8 cellular contexts compared by ENCODE assay signal in the genomic region with DNA sequence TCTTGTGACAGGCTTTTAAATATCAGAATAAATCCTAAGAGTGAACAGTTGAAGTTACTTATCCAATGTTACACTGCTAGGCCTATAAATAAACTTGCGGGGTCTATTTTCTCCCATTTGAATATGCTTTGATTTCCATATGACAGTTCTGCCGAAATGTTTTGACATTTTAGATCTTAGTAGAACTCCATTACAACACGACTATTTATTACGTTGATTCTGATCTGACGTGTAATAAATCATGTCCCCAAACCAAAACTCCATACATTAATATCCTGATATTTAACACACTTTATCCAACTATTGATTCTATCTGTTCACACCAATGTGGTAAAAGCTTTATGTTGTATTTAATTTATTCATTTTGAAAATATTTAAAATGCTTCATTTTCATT. TPM values are rescaled to one million over a fixed set of nuclear protein-coding genes. Genes with fewer than 3 reads are reported as not detected.
DNase-seq lines count a peak whose midpoint lies in the region; ATAC-seq and TF ChIP-seq lines count a peak whose summit lies in the region.

No MANE protein-coding gene starts in this region.

- intact Hi-C loops in posterior vena cava (cut with DNase I), result loop anchor here in 1 of 2 donors (10.0 kb wide), 1 partner anchor 136 kb away; no protein-coding TSS in a partner anchor

- peaks cover 31% of the 10 kb centered on the region for H3K4me1 ChIP-seq in BLaER1
- peaks cover 39% of the 10 kb centered on the region for H3K4me1 ChIP-seq in Karpas-422 (ENCODE audit: low read length)

- peak; percentile 83 for DNase-seq in Karpas-422
- no peak for DNase-seq in coronary artery (ENCODE audit: low spot score)
- DNase-seq in activated effector memory CD4-positive, alpha-beta T cell treated with Interleukin-2 at 50 U/mL for 16 hours, result no peak
- no peak for DNase-seq in posterior vena cava (ENCODE audit: low spot score)
- no peak for DNase-seq in NCI-H2029 treated with DMSO at 0.1 percent for 48 hours (lab: John Stamatoyannopoulos, UW)

- peak overlapping the region; percentile 69 for H3K4me3 ChIP-seq in BLaER1
- H3K4me3 ChIP-seq in Karpas-422 (ENCODE audit: low read length), result peak overlapping the region; percentile 73
- H3K4me3 ChIP-seq in coronary artery, result peak overlapping the region; percentile 76
- peak overlapping the region; percentile 77 for H3K4me3 ChIP-seq in neural cell (ENCODE audit: low read length)

- H2AFZ ChIP-seq in Karpas-422 (ENCODE audit: low read length) (peak overlapping the region; percentile 89), neural cell (ENCODE audit: low read depth, low read length) (no peak overlapping the region)

- no peak for TF ChIP-seq RAD21 in neural cell (conservative IDR thresholded peaks at IDR 0.05)

- H3K9me2 ChIP-seq in Karpas-422 (replicated peaks; ENCODE audit: insufficient read depth, low read length) (no peaks in the 10 kb centered on the region), neural cell (ENCODE audit: insufficient read depth, low read length) (no peaks in the 10 kb centered on the region)

- H3K9me3 ChIP-seq in BLaER1, result no peaks in the 10 kb centered on the region
- H3K9me3 ChIP-seq in Karpas-422 (ENCODE audit: low read length), result no peaks in the 10 kb centered on the region
- H3K9me3 ChIP-seq in neural cell (ENCODE audit: low read length), result no peaks in the 10 kb centered on the region

- ATAC-seq in HG02759 (IDR thresholded peaks at IDR 0.05; ENCODE audit: unreplicated experiment), result no peak

- peaks cover 10% of the 10 kb centered on the region; the same call in 1 of the 2 replicates for H3K79me2 ChIP-seq in Karpas-422 (ENCODE audit: low read length)
- H3K79me2 ChIP-seq in neural cell (replicated peaks; ENCODE audit: insufficient read depth, low read length), result no peaks in the 10 kb centered on the region

- TF ChIP-seq EP300 in neural cell (conservative IDR thresholded peaks at IDR 0.05; ENCODE audit: poor library complexity, severe bottlenecking), result no peak

- H3K36me3 ChIP-seq in BLaER1 (no peaks in the 10 kb centered on the region), Karpas-422 (ENCODE audit: insufficient read depth, low read length) (no peaks in the 10 kb centered on the region), neural cell (ENCODE audit: insufficient read depth, low read length) (no peaks in the 10 kb centered on the region)

- H3K4me2 ChIP-seq in BLaER1 (peak overlapping the region; percentile 85), Karpas-422 (ENCODE audit: low read depth, low read length, poor library complexity, severe bottlenecking) (peak overlapping the region; percentile 98), neural cell (ENCODE audit: low read length) (peak overlapping the region; percentile 82)

- H3K27ac ChIP-seq in BLaER1 (no peak overlapping the region), Karpas-422 (ENCODE audit: low read length) (peak overlapping the region; percentile 91), coronary artery (peak overlapping the region; percentile 75 to 91), neural cell (ENCODE audit: low read length) (peak overlapping the region; percentile 22)

- H3K27me3 ChIP-seq in BLaER1 (no peaks in the 10 kb centered on the region), Karpas-422 (ENCODE audit: low read length) (no peaks in the 10 kb centered on the region), neural cell (ENCODE audit: insufficient read depth, low read depth, low read length) (no peaks in the 10 kb centered on the region)

- H4K20me1 ChIP-seq in BLaER1, result no peaks in the 10 kb centered on the region
- H4K20me1 ChIP-seq in Karpas-422 (ENCODE audit: insufficient read depth, low read depth, low read length), result no peaks in the 10 kb centered on the region
- H4K20me1 ChIP-seq in neural cell (ENCODE audit: insufficient read depth), result no peaks in the 10 kb centered on the region

- H3K9ac ChIP-seq in BLaER1, result peak overlapping the region; percentile 73
- peak overlapping the region; percentile 71 for H3K9ac ChIP-seq in Karpas-422 (ENCODE audit: low read length)
- peak overlapping the region; percentile 65 for H3K9ac ChIP-seq in neural cell (ENCODE audit: low read length)

- no peak for TF ChIP-seq CTCF in coronary artery (IDR thresholded peaks at IDR 0.05)
- TF ChIP-seq CTCF in neural cell (IDR thresholded peaks at IDR 0.05; ENCODE audit: poor library complexity, severe bottlenecking), result no peak

- H3F3A ChIP-seq in neural cell (ENCODE audit: insufficient read depth, low read length, poor library complexity, severe bottlenecking), result peaks cover 8% of the 10 kb centered on the region

TF ChIP-seq in neural cell, 6 proteins besides CTCF, POLR2A, EP300 and RAD21:
- TF ChIP-seq POLR2AphosphoS5 (IDR thresholded peaks at IDR 0.05), result no peak
- TF ChIP-seq TAF1 (IDR thresholded peaks at IDR 0.05; ENCODE audit: low read depth), result no peak
- TF ChIP-seq, protein P1, sequence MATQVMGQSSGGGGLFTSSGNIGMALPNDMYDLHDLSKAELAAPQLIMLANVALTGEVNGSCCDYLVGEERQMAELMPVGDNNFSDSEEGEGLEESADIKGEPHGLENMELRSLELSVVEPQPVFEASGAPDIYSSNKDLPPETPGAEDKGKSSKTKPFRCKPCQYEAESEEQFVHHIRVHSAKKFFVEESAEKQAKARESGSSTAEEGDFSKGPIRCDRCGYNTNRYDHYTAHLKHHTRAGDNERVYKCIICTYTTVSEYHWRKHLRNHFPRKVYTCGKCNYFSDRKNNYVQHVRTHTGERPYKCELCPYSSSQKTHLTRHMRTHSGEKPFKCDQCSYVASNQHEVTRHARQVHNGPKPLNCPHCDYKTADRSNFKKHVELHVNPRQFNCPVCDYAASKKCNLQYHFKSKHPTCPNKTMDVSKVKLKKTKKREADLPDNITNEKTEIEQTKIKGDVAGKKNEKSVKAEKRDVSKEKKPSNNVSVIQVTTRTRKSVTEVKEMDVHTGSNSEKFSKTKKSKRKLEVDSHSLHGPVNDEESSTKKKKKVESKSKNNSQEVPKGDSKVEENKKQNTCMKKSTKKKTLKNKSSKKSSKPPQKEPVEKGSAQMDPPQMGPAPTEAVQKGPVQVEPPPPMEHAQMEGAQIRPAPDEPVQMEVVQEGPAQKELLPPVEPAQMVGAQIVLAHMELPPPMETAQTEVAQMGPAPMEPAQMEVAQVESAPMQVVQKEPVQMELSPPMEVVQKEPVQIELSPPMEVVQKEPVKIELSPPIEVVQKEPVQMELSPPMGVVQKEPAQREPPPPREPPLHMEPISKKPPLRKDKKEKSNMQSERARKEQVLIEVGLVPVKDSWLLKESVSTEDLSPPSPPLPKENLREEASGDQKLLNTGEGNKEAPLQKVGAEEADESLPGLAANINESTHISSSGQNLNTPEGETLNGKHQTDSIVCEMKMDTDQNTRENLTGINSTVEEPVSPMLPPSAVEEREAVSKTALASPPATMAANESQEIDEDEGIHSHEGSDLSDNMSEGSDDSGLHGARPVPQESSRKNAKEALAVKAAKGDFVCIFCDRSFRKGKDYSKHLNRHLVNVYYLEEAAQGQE (IDR thresholded peaks at IDR 0.05; ENCODE audit: borderline replicate concordance), result no peak
- no peak for TF ChIP-seq EZH2 (IDR thresholded peaks at IDR 0.05; ENCODE audit: borderline replicate concordance, insufficient read depth, low read length, poor library complexity, severe bottlenecking)
- no peak for TF ChIP-seq SMC3 (conservative IDR thresholded peaks at IDR 0.05; ENCODE audit: poor library complexity)
- no peak for TF ChIP-seq MXI1 (conservative IDR thresholded peaks at IDR 0.05; ENCODE audit: poor library complexity, severe bottlenecking)

RNA-seq across cellular contexts. Expression of a gene that starts 16.1 kb away (rescaled TPM):
- total RNA-seq in Karpas-422 (2014; rRNA removed; shearing (Covaris generic); ENCODE audit: low replicate concordance), result 66.7 and 160 TPM in 2 replicates
- 91.0 and 113 TPM in 2 replicates for polyA plus RNA-seq in neural cell
- 154 and 193 TPM in 2 replicates for polyA minus RNA-seq in neural cell
- total RNA-seq in posterior vena cava, result 10 to 100 TPM; 49.3 to 61.4 TPM

RNA-seq across cellular contexts. Expression of a gene that starts 24.2 kb away (rescaled TPM):
- 55.0 and 58.9 TPM in 2 replicates for total RNA-seq in Karpas-422 (2014; rRNA removed; shearing (Covaris generic); ENCODE audit: low replicate concordance)
- 23.0 and 24.1 TPM in 2 replicates for polyA plus RNA-seq in neural cell
- 48.7 and 49.7 TPM in 2 replicates for polyA minus RNA-seq in neural cell
- 10 to 100 TPM; 55.8 to 58.9 TPM for total RNA-seq in posterior vena cava
